In the genomic region with DNA sequence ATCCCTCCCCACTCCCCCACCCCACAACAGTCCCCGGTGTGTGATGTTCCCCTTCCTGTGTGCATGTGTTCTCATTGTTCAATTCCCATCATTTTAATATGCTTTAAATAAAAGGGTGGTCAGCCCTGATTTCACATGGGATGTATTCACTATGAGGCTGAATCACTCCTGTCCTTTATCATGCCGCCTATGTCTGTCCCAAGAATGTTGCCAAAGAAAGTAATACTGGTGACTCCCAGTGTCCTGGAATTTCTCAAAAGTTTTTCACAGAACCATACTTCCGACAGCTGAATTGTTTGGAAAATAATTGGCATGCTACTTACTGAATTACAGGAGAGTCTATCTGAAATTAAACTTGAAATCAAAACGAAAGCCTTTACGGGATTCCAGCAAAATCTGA, we compare ENCODE assay signal across 18 cellular contexts.
DNase-seq lines count a peak whose midpoint lies in the region; ATAC-seq, FAIRE-seq and TF ChIP-seq lines count a peak whose summit lies in the region.
"Had no signal": no experiment of that assay in that cellular context is flagged by ENCODE, and none has a peak within 500 bp of the region (broad histone marks: within the 10 kb centered on the region; RNA-seq: fewer than 3 reads in every experiment).

No MANE protein-coding gene starts in this region.

- no peaks in the 10 kb centered on the region for H3F3A ChIP-seq in PC-3 (ENCODE audit: low read length, unreplicated experiment)

- no peak overlapping the region for H2AFZ ChIP-seq in PC-3 (ENCODE audit: low read length)
- H2AFZ ChIP-seq in endothelial cell of umbilical vein (ENCODE audit: low read depth, low read length): peak overlapping the region; percentile 59

- H3K9me3 ChIP-seq in PC-3 (ENCODE audit: low read length): no peaks in the 10 kb centered on the region
- H3K9me3 ChIP-seq in endothelial cell of umbilical vein (replicated peaks; ENCODE audit: control insufficient read depth, insufficient read depth, low read length): no peaks in the 10 kb centered on the region
- H3K9me3 ChIP-seq in tibial nerve: no peaks in the 10 kb centered on the region
- H3K9me3 ChIP-seq: BE2C had no signal

- no peaks in the 10 kb centered on the region for H3K9me1 ChIP-seq in endothelial cell of umbilical vein (replicated peaks; ENCODE audit: control insufficient read depth, extremely low read depth, insufficient read depth, low read length)

- H3K4me3 ChIP-seq in AG10803 (ENCODE audit: low read length) (no peak overlapping the region), PC-3 (ENCODE audit: low read length) (no peak overlapping the region), endothelial cell of umbilical vein (replicated peaks in 1 of 3; ENCODE audit: insufficient read depth in 1 of 3, low read depth in 1 of 3, low read length in 3 of 3) (peak overlapping the region in 1 of 3 experiments; percentile 30), tibial nerve (no peak overlapping the region)

- H3K9me2 ChIP-seq in PC-3 (replicated peaks; ENCODE audit: low read length): no peaks in the 10 kb centered on the region

- H3K9ac ChIP-seq in PC-3 (ENCODE audit: low read length): no peak overlapping the region
- H3K9ac ChIP-seq in endothelial cell of umbilical vein (replicated peaks; ENCODE audit: extremely low read depth, insufficient read depth, low read length): peak overlapping the region; percentile 39

- H3K4me1 ChIP-seq in PC-3 (ENCODE audit: insufficient read depth, low read length) (peaks cover 7% of the 10 kb centered on the region; the same call in 1 of the 2 replicates), endothelial cell of umbilical vein (ENCODE audit: control insufficient read depth, extremely low read depth, insufficient read depth, low read length) (peaks cover 10% of the 10 kb centered on the region), tibial nerve (no peaks in the 10 kb centered on the region)
- H3K4me1 ChIP-seq: BE2C had no signal

- H3K27me3 ChIP-seq in PC-3 (ENCODE audit: low read length) (no peaks in the 10 kb centered on the region), endothelial cell of umbilical vein (ENCODE audit: control insufficient read depth in 2 of 2, insufficient read depth in 2 of 2, low read length in 2 of 2) (no peaks in the 10 kb centered on the region), tibial nerve (no peaks in the 10 kb centered on the region)

- H3K79me2 ChIP-seq in PC-3 (ENCODE audit: low read length): no peaks in the 10 kb centered on the region
- H3K79me2 ChIP-seq in endothelial cell of umbilical vein (ENCODE audit: control insufficient read depth, insufficient read depth, low read length): no peaks in the 10 kb centered on the region

- 75 to 86% methylated on average over 5 of the region's 5 CpGs for WGBS in tibial nerve, 2 donors

- CTCF ChIA-PET in PC-3 (lab: Charles Lee): interaction anchor here (0.5 kb wide), 1 partner anchor 204 kb away, joined by 4 read pairs; no protein-coding TSS in a partner anchor
- CTCF ChIA-PET in endothelial cell of umbilical vein (lab: Charles Lee): no interaction called here

- TF ChIP-seq EP300 in tibial nerve (IDR thresholded peaks at IDR 0.05): no peak

- H3K27ac ChIP-seq in PC-3 (ENCODE audit: low read length) (peak overlapping the region; percentile 15; the same call in 1 of the 2 replicates), endothelial cell of umbilical vein (ENCODE audit: insufficient read depth, low read depth, low read length) (no peak overlapping the region), tibial nerve (no peak overlapping the region)

- ATAC-seq in PC-3 (no peak), HG02973 (IDR thresholded peaks at IDR 0.05; ENCODE audit: unreplicated experiment) (no peak)
- ATAC-seq: Panc1 had no signal

- DNase-seq in AG10803 (ENCODE audit: low read depth) (peak; percentile 6), PC-3 (no peak), endothelial cell of umbilical vein (ENCODE audit: low read depth, low spot score) (peak; percentile 68), lung microvascular endothelial cell (ENCODE audit: low read depth in 2 of 2) (peak; percentile 30 to 77), tibial nerve (ENCODE audit: low spot score in 2 of 2) (no peak), HuH-7.5 (ENCODE audit: low spot score) (no peak)
- DNase-seq: BE2C; Calu3; CD4-positive, alpha-beta T cell; H9; MM.1S; NCI-H1105; NCI-H1694 treated with DMSO at 0.1 percent for 48 hours; NCI-H226; NCI-H524 treated with DMSO at 0.1 percent for 48 hours; SHP77 had no signal

- no TSS peak for BruUV-seq in PC-3 (replicated peaks; lab: Mats Ljungman, UMichigan)
- no TSS peak for BruUV-seq in endothelial cell of umbilical vein (replicated peaks; lab: Mats Ljungman, UMichigan)

- POLR2A ChIA-PET in PC-3 (lab: Charles Lee; ENCODE audit: unreplicated experiment): no interaction called here
- POLR2A ChIA-PET in endothelial cell of umbilical vein (lab: Charles Lee): no interaction called here

- H4K20me1 ChIP-seq in PC-3 (ENCODE audit: low read length): no peaks in the 10 kb centered on the region
- H4K20me1 ChIP-seq in endothelial cell of umbilical vein (replicated peaks; ENCODE audit: control insufficient read depth, extremely low read depth, insufficient read depth, low read length): no peaks in the 10 kb centered on the region

- FAIRE-seq in endothelial cell of umbilical vein (lab: Jason Lieb, UNC): no peak

- no peak overlapping the region for H3K4me2 ChIP-seq in PC-3 (ENCODE audit: low read length)
- H3K4me2 ChIP-seq in endothelial cell of umbilical vein (ENCODE audit: insufficient read depth, low read length): peak overlapping the region; percentile 65

- TF ChIP-seq CTCF in AG10803 (conservative IDR thresholded peaks at IDR 0.05; ENCODE audit: low read length) (no peak), PC-3 (conservative IDR thresholded peaks at IDR 0.05; ENCODE audit: low read depth, low read length) (no peak), endothelial cell of umbilical vein (IDR thresholded peaks at IDR 0.05; ENCODE audit: extremely low read depth in 1 of 2, insufficient read depth in 1 of 2, low read depth in 1 of 2, low read length in 2 of 2) (no peak), tibial nerve (IDR thresholded peaks at IDR 0.05) (no peak)

- no peaks in the 10 kb centered on the region for H3K36me3 ChIP-seq in PC-3 (ENCODE audit: low read depth, low read length)
- H3K36me3 ChIP-seq in endothelial cell of umbilical vein (ENCODE audit: control insufficient read depth in 2 of 2, extremely low read depth in 1 of 2, insufficient read depth in 2 of 2, low read length in 2 of 2): no peaks in the 10 kb centered on the region
- H3K36me3 ChIP-seq in tibial nerve: no peaks in the 10 kb centered on the region
- H3K36me3 ChIP-seq: BE2C had no signal

- intact Hi-C loops in PC-3 (cut with micrococcal nuclease): no loop called here
- intact Hi-C loops in endothelial cell of umbilical vein (cut with micrococcal nuclease): loop anchor here (5.0 kb wide), 1 partner anchor 135 kb away; no protein-coding TSS in a partner anchor

- dilution Hi-C loops in endothelial cell of umbilical vein (cut with MboI; ENCODE audit: extremely low pct_ligation_motif_present, low sequenced_read_pairs): no loop called here

- no peak for TF ChIP-seq POLR2A in endothelial cell of umbilical vein (IDR thresholded peaks at IDR 0.05; ENCODE audit: low read depth, low read length)
- no peak for TF ChIP-seq POLR2A in tibial nerve (IDR thresholded peaks at IDR 0.05)

TF ChIP-seq in endothelial cell of umbilical vein, 7 proteins besides CTCF, POLR2A, EP300 and RAD21:
- TF ChIP-seq JUN (IDR thresholded peaks at IDR 0.05; ENCODE audit: borderline replicate concordance, insufficient read depth, insufficient read length, low read depth): no peak
- TF ChIP-seq POLR2AphosphoS5 (IDR thresholded peaks at IDR 0.05; ENCODE audit: insufficient read depth, low read depth, low read length): no peak
- no peak for TF ChIP-seq GATA2 (IDR thresholded peaks at IDR 0.05; ENCODE audit: insufficient read depth, insufficient read length, low read depth, low read length)
- TF ChIP-seq, protein P1, sequence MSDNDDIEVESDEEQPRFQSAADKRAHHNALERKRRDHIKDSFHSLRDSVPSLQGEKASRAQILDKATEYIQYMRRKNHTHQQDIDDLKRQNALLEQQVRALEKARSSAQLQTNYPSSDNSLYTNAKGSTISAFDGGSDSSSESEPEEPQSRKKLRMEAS (IDR thresholded peaks at IDR 0.05; ENCODE audit: insufficient read depth, insufficient read length): no peak
- no peak for TF ChIP-seq FOS (IDR thresholded peaks at IDR 0.05; ENCODE audit: borderline replicate concordance, insufficient read depth, low read length)
- no peak for TF ChIP-seq MYC (IDR thresholded peaks at IDR 0.05; ENCODE audit: low read depth, low read length)
- TF ChIP-seq EZH2 (IDR thresholded peaks at IDR 0.05; ENCODE audit: borderline replicate concordance, low read depth, low read length, severe bottlenecking): no peak
TF ChIP-seq in endothelial cell of umbilical vein: peak in this region for 0.

Comparison
In these comparisons a context has a peak if more than half of its experiments do, and no peak if none do; other contexts are left out.
1. DNase-seq: peak in AG10803 (single experiment), endothelial cell of umbilical vein (single experiment) and lung microvascular endothelial cell (2 of 2); none in PC-3 (single experiment), tibial nerve (0 of 2) and HuH-7.5 (single experiment).